Comparison of ENCODE assay signal across 8 cellular contexts in the genomic region with DNA sequence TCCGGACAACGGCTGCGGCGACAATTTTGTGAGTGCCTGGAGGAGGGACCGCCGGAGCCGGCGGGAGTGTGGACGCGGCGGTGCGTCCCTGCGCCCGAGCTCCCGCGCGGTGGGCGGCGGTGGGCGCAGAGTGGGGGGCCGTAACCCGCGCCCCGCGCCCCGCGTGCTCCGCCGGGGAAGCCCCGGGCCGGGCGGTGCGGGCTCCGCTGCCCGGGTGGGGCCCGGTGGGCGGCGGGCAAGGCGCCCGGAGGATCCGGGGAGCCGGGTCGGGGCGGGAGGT. TPM values are rescaled to one million over a fixed set of nuclear protein-coding genes. Genes with fewer than 3 reads are reported as not detected.
DNase-seq lines count a peak whose midpoint lies in the region; ATAC-seq and TF ChIP-seq lines count a peak whose summit lies in the region.

No MANE protein-coding gene starts in this region.

- H3K36me3 Mint-ChIP-seq in stimulated activated naive CD8-positive, alpha-beta T cell treated with anti-CD3 and anti-CD28 coated beads, Interleukin-15, Interleukin-2, amounts not matched to agents 100 ng/mL and 50 ng/mL, for 24 hours (ENCODE audit: low read depth), result no peaks in the 10 kb centered on the region
- no peaks in the 10 kb centered on the region for H3K36me3 Mint-ChIP-seq in activated T-helper 1 cell treated with anti-CD3 and anti-CD28 coated beads, Interleukin-12 subunit alpha, Interleukin-12 subunit beta, Interleukin-2, Interleukin-4 antibody, amounts not matched to agents 30 ng/mL and 10 ng/mL and 1 ng/mL, durations not matched to agents 14 hours and 24 hours and 36 hours (ENCODE audit: low read depth)

- intact Hi-C loops in activated T-helper 1 cell treated with anti-CD3 and anti-CD28 coated beads, Interleukin-12 subunit alpha, Interleukin-12 subunit beta, Interleukin-2, Interleukin-4 antibody, amounts not matched to agents 30 ng/mL and 10 ng/mL and 1 ng/mL, durations not matched to agents 14 hours and 24 hours and 36 hours (cut with micrococcal nuclease), result loop anchor here (1.0 to 2.0 kb wide), 5 partner anchors 25 to 344 kb away; partner anchors contain the start of genes NOD1, PLEKHA8 and ZNRF2
- intact Hi-C loops in posterior cingulate gyrus (cut with DNase I), result no loop called here

- H3K9me3 Mint-ChIP-seq in stimulated activated naive CD8-positive, alpha-beta T cell treated with anti-CD3 and anti-CD28 coated beads, Interleukin-15, Interleukin-2, amounts not matched to agents 100 ng/mL and 50 ng/mL, for 24 hours, result no peaks in the 10 kb centered on the region
- no peaks in the 10 kb centered on the region for H3K9me3 Mint-ChIP-seq in activated T-helper 1 cell treated with anti-CD3 and anti-CD28 coated beads, Interleukin-12 subunit alpha, Interleukin-12 subunit beta, Interleukin-2, Interleukin-4 antibody, amounts not matched to agents 30 ng/mL and 10 ng/mL and 1 ng/mL, durations not matched to agents 14 hours and 24 hours and 36 hours

- TF ChIP-seq CTCF in kidney epithelial cell (IDR thresholded peaks at IDR 0.05; ENCODE audit: insufficient read depth, low read length, poor library complexity, severe bottlenecking) (no peak), tibial nerve (IDR thresholded peaks at IDR 0.05) (no peak)

- DNase-seq in stimulated activated naive CD8-positive, alpha-beta T cell treated with anti-CD3 and anti-CD28 coated beads, Interleukin-15, Interleukin-2, amounts not matched to agents 100 U/mL and 50 U/mL, for 24 hours, result no peak
- no peak for DNase-seq in activated T-helper 1 cell treated with anti-CD3 and anti-CD28 coated beads, Interleukin-12 subunit alpha, Interleukin-12 subunit beta, Interleukin-2, Interleukin-4 antibody, amounts not matched to agents 30 ng/mL and 10 ng/mL and 1 ng/mL, durations not matched to agents 14 hours and 24 hours and 36 hours (ENCODE audit: low spot score)
- no peak for DNase-seq in kidney epithelial cell (ENCODE audit: low read depth)
- DNase-seq in tibial nerve (ENCODE audit: low spot score in 2 of 2), result no peak
- DNase-seq in NCI-H2227 treated with DMSO at 0.1 percent for 48 hours (lab: John Stamatoyannopoulos, UW), result no peak
- no peak for DNase-seq in posterior cingulate gyrus
- no peak for DNase-seq in SKM-1 treated with dmso at 0.1 percent for 144 hours (lab: John Stamatoyannopoulos, UW; ENCODE audit: unreplicated experiment)

- TF ChIP-seq POLR2A in tibial nerve (IDR thresholded peaks at IDR 0.05), result no peak

- H3K4me3 ChIP-seq in kidney epithelial cell (ENCODE audit: low read depth, low read length) (peak overlapping the region; percentile 75), tibial nerve (peak overlapping the region; percentile 78 to 94 (median 87))

- no peaks in the 10 kb centered on the region for H3K9me3 ChIP-seq in tibial nerve

- peaks cover 21% of the 10 kb centered on the region for H3K27me3 Mint-ChIP-seq in stimulated activated naive CD8-positive, alpha-beta T cell treated with anti-CD3 and anti-CD28 coated beads, Interleukin-15, Interleukin-2, amounts not matched to agents 100 ng/mL and 50 ng/mL, for 24 hours
- H3K27me3 Mint-ChIP-seq in activated T-helper 1 cell treated with anti-CD3 and anti-CD28 coated beads, Interleukin-12 subunit alpha, Interleukin-12 subunit beta, Interleukin-2, Interleukin-4 antibody, amounts not matched to agents 30 ng/mL and 10 ng/mL and 1 ng/mL, durations not matched to agents 14 hours and 24 hours and 36 hours (ENCODE audit: insufficient read depth), result peaks cover 17% of the 10 kb centered on the region

- 0% methylated on average over 3 to 14 of the region's 44 CpGs for WGBS in tibial nerve, 2 donors

- no peak overlapping the region for H3K27ac Mint-ChIP-seq in stimulated activated naive CD8-positive, alpha-beta T cell treated with anti-CD3 and anti-CD28 coated beads, Interleukin-15, Interleukin-2, amounts not matched to agents 100 ng/mL and 50 ng/mL, for 24 hours
- H3K27ac Mint-ChIP-seq in activated T-helper 1 cell treated with anti-CD3 and anti-CD28 coated beads, Interleukin-12 subunit alpha, Interleukin-12 subunit beta, Interleukin-2, Interleukin-4 antibody, amounts not matched to agents 30 ng/mL and 10 ng/mL and 1 ng/mL, durations not matched to agents 14 hours and 24 hours and 36 hours, result no peak overlapping the region

- H3K4me1 Mint-ChIP-seq in stimulated activated naive CD8-positive, alpha-beta T cell treated with anti-CD3 and anti-CD28 coated beads, Interleukin-15, Interleukin-2, amounts not matched to agents 100 ng/mL and 50 ng/mL, for 24 hours (ENCODE audit: low read depth), result peaks cover 11% of the 10 kb centered on the region
- peaks cover 6% of the 10 kb centered on the region for H3K4me1 Mint-ChIP-seq in activated T-helper 1 cell treated with anti-CD3 and anti-CD28 coated beads, Interleukin-12 subunit alpha, Interleukin-12 subunit beta, Interleukin-2, Interleukin-4 antibody, amounts not matched to agents 30 ng/mL and 10 ng/mL and 1 ng/mL, durations not matched to agents 14 hours and 24 hours and 36 hours (ENCODE audit: low read depth)

- H3K4me3 Mint-ChIP-seq in stimulated activated naive CD8-positive, alpha-beta T cell treated with anti-CD3 and anti-CD28 coated beads, Interleukin-15, Interleukin-2, amounts not matched to agents 100 ng/mL and 50 ng/mL, for 24 hours, result peak overlapping the region; percentile 79
- H3K4me3 Mint-ChIP-seq in activated T-helper 1 cell treated with anti-CD3 and anti-CD28 coated beads, Interleukin-12 subunit alpha, Interleukin-12 subunit beta, Interleukin-2, Interleukin-4 antibody, amounts not matched to agents 30 ng/mL and 10 ng/mL and 1 ng/mL, durations not matched to agents 14 hours and 24 hours and 36 hours, result peak overlapping the region; percentile 71

- H3K36me3 ChIP-seq in kidney epithelial cell (ENCODE audit: control insufficient read depth, insufficient read depth, low read length) (no peaks in the 10 kb centered on the region), tibial nerve (no peaks in the 10 kb centered on the region)

- H3K27me3 ChIP-seq in kidney epithelial cell (ENCODE audit: control insufficient read depth, insufficient read depth, low read length) (no peaks in the 10 kb centered on the region), tibial nerve (no peaks in the 10 kb centered on the region)

- no peak for ATAC-seq in stimulated activated naive CD8-positive, alpha-beta T cell treated with anti-CD3 and anti-CD28 coated beads, Interleukin-15, Interleukin-2, amounts not matched to agents 100 U/mL and 50 U/mL, for 24 hours

- H3K27ac ChIP-seq in tibial nerve, result peak overlapping the region; percentile 83 to 98 (median 94)

- peaks cover 0 to 47% (median 10%) of the 10 kb centered on the region in 4 donors for H3K4me1 ChIP-seq in tibial nerve

- no peak for TF ChIP-seq EP300 in tibial nerve (IDR thresholded peaks at IDR 0.05)

RNA-seq across cellular contexts. Expression of gene MTURN, which starts 0.4 kb away (rescaled TPM):
- 3.9 and 4.3 TPM in 2 replicates for total RNA-seq in activated T-helper 1 cell treated with anti-CD3 and anti-CD28 coated beads, Interleukin-12 subunit alpha, Interleukin-12 subunit beta, Interleukin-2, Interleukin-4 antibody, amounts not matched to agents 30 ng/mL and 10 ng/mL and 1 ng/mL, durations not matched to agents 14 hours and 24 hours and 36 hours
- total RNA-seq in kidney epithelial cell, result 18.5 and 21.1 TPM in 2 replicates
- 100 to 1,000 TPM; 156 to 246 (median 186) TPM for total RNA-seq in tibial nerve
